8 cellular contexts compared by ENCODE assay signal in the genomic region with DNA sequence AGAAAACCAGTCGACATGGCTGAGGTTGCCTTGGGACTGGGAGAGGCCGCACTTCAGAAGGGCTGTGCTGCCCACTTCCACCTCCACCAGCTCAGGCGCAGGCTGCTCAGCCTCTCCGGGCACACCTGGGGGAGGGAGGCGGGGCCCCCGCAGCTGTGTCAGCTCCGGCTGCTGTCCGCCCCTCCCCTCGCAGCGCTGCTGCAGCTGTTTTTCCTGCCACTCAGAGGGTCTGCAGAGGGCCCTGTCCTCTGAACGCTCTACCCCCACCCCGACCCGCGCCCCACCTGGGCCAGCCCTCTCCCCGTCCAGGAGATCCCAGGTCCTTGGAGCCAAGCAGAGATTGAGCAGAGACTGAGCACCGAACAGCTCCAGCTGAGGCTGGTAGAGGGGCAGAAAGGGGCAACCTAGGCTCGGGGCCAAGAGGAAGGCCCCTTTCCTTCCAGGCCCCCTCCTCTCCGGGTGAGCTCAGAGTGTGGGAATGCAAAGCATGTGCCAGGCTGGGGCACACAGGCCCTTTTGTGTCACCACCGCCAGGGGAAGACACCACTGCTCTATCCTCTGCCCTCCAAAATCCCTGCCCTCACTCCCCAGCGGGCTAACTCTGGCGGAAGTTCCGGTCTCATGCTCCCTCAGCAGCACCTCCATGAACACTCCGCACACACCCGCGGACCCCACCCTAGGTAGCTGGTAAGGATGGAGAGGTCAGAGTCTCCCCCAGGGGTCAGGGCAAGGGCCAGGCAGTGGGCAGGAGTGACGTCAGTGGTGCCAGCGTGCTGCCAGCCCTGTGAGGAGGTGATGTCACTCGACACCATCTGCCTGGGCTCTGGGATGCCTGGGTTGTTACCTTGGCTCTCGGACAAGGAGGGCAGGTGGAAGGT. TPM values are rescaled to one million over a fixed set of nuclear protein-coding genes. Genes with fewer than 3 reads are reported as not detected.
A peak's percentile ranks its signal among the peaks of the same experiment; 100 is the strongest.
DNase-seq lines count a peak whose midpoint lies in the region; ATAC-seq and TF ChIP-seq lines count a peak whose summit lies in the region.

No MANE protein-coding gene starts in this region.

- intact Hi-C loops in right cardiac atrium (cut with DNase I), result loop anchor here in 1 of 4 donors (10.0 kb wide), 1 partner anchor 111 kb away; a partner anchor contains a TSS

- peaks cover 14% of the 10 kb centered on the region for H3K27me3 ChIP-seq in NT2/D1 (ENCODE audit: insufficient read depth, insufficient read length)
- peaks cover 8% of the 10 kb centered on the region for H3K27me3 ChIP-seq in adipocyte (replicated peaks; ENCODE audit: control insufficient read depth, insufficient read depth, low read length)
- H3K27me3 ChIP-seq in right cardiac atrium (ENCODE audit: control insufficient read depth, insufficient read depth), result no peaks in the 10 kb centered on the region
- peaks cover 3% of the 10 kb centered on the region for H3K27me3 ChIP-seq in rectal smooth muscle tissue (ENCODE audit: control insufficient read depth, insufficient read depth, low read length)

- in situ Hi-C loops in GM13976 (cut with MboI; ENCODE audit: low sequenced_read_pairs, unreplicated experiment), result no loop called here

- peak; percentile 60 to 67 for ATAC-seq in activated CD4-positive, CD25-positive, alpha-beta regulatory T cell treated with anti-CD3 and anti-CD28 coated beads, Interleukin-2, amount 50 U/mL, for 24 hours
- ATAC-seq in right cardiac atrium, result peak; percentile 6 to 47
- ATAC-seq in HG02870 (IDR thresholded peaks at IDR 0.05; ENCODE audit: unreplicated experiment), result no peak

- DNase-seq in activated CD4-positive, CD25-positive, alpha-beta regulatory T cell treated with anti-CD3 and anti-CD28 coated beads, Interleukin-2, amount 50 U/mL, for 72 hours, result no peak
- DNase-seq in NT2/D1 (ENCODE audit: low read depth, low spot score), result no peak
- DNase-seq in adipocyte (ENCODE audit: low read depth), result peak; percentile 19
- DNase-seq in right cardiac atrium, result peak; percentile 49 to 79 (median 72)
- DNase-seq in GM13976 (ENCODE audit: low spot score), result no peak

- 11% methylated on average over 29 of the region's 29 CpGs for WGBS in right cardiac atrium

- peak overlapping the region; percentile 91 for H3K9ac ChIP-seq in NT2/D1 (ENCODE audit: insufficient read length, low read depth)
- peak overlapping the region; percentile 88 for H3K9ac ChIP-seq in adipocyte (ENCODE audit: low read length)
- no peak overlapping the region for H3K9ac ChIP-seq in rectal smooth muscle tissue (ENCODE audit: low read length)

- H3K36me3 ChIP-seq in NT2/D1 (ENCODE audit: insufficient read depth, insufficient read length, low read length), result peaks cover 46% of the 10 kb centered on the region
- peaks cover 41% of the 10 kb centered on the region for H3K36me3 ChIP-seq in adipocyte (ENCODE audit: control insufficient read depth, insufficient read depth, low read length, severe bottlenecking)
- H3K36me3 ChIP-seq in rectal smooth muscle tissue (ENCODE audit: control insufficient read depth, insufficient read depth, low read length), result peaks cover 19% of the 10 kb centered on the region

- H3K4me1 ChIP-seq in NT2/D1 (ENCODE audit: insufficient read depth, insufficient read length), result peaks cover 21% of the 10 kb centered on the region
- H3K4me1 ChIP-seq in adipocyte (ENCODE audit: control insufficient read depth, insufficient read depth, low read length), result peaks cover 22% of the 10 kb centered on the region
- H3K4me1 ChIP-seq in right cardiac atrium (ENCODE audit: control insufficient read depth, insufficient read depth, low read length), result peaks cover 13% of the 10 kb centered on the region
- peaks cover 37% of the 10 kb centered on the region for H3K4me1 ChIP-seq in rectal smooth muscle tissue (ENCODE audit: control insufficient read depth, insufficient read depth, low read length)

- peak overlapping the region; percentile 57 for H3K4me3 ChIP-seq in NT2/D1 (ENCODE audit: insufficient read length, low read depth)
- peak overlapping the region; percentile 82 for H3K4me3 ChIP-seq in adipocyte (ENCODE audit: low read length)
- H3K4me3 ChIP-seq in right cardiac atrium (ENCODE audit: low read length), result peak overlapping the region; percentile 80
- H3K4me3 ChIP-seq in rectal smooth muscle tissue (ENCODE audit: low read length), result peak overlapping the region; percentile 52

- TF ChIP-seq CTCF in GM13976 (IDR thresholded peaks at IDR 0.05; ENCODE audit: borderline replicate concordance, control extremely low read depth, extremely low read depth, insufficient read depth, missing control alignments), result no peak

- H3K9me3 ChIP-seq in NT2/D1 (ENCODE audit: insufficient read depth, low read length) (no peaks in the 10 kb centered on the region), adipocyte (ENCODE audit: control insufficient read depth, low read length) (no peaks in the 10 kb centered on the region), right cardiac atrium (ENCODE audit: control insufficient read depth, low read length) (no peaks in the 10 kb centered on the region)

- peak overlapping the region; percentile 81 for H3K27ac ChIP-seq in right cardiac atrium (ENCODE audit: low read length)
- H3K27ac ChIP-seq in rectal smooth muscle tissue (ENCODE audit: low read depth, low read length), result peak overlapping the region; percentile 91

RNA-seq across cellular contexts. Expression of a gene that starts 1.6 kb away (rescaled TPM):
- 100 to 1,000 TPM in 2 of 4 donors, 10 to 100 TPM in 2; 95.1 to 127 (median 104) TPM for total RNA-seq in right cardiac atrium
- 97.2 TPM for polyA plus RNA-seq in right cardiac atrium

RNA-seq across cellular contexts. Expression of a gene that starts 18.9 kb away (rescaled TPM):
- total RNA-seq in right cardiac atrium, result 10 to 100 TPM; 12.7 to 19.6 (median 15.2) TPM
- polyA plus RNA-seq in right cardiac atrium, result 9.7 TPM

RNA-seq across cellular contexts. Expression of a gene that starts 25.3 kb away (rescaled TPM):
- 10 to 100 TPM; 21.4 to 31.0 (median 24.1) TPM for total RNA-seq in right cardiac atrium
- polyA plus RNA-seq in right cardiac atrium, result 27.1 TPM

RNA-seq across cellular contexts. Expression of a gene that starts 31.1 kb away (rescaled TPM):
- under 1 TPM in 1 of 4 donors, not detected in 3; 0.06 TPM for total RNA-seq in right cardiac atrium
- 0.02 TPM for polyA plus RNA-seq in right cardiac atrium

Comparison
In these comparisons a context has a peak if more than half of its experiments do, and no peak if none do; other contexts are left out.
1. DNase-seq: peak in adipocyte (single experiment) and right cardiac atrium (3 of 3); none in activated CD4-positive, CD25-positive, alpha-beta regulatory T cell treated with anti-CD3 and anti-CD28 coated beads, Interleukin-2, amount 50 U/mL, for 72 hours (single experiment), NT2/D1 (single experiment) and GM13976 (single experiment).
2. Peak in every context shown above with its lines, with median percentiles within 50 percentile points of each other: H3K4me3 ChIP-seq.